Comparison of ENCODE assay signal across 8 cellular contexts in the genomic region with DNA sequence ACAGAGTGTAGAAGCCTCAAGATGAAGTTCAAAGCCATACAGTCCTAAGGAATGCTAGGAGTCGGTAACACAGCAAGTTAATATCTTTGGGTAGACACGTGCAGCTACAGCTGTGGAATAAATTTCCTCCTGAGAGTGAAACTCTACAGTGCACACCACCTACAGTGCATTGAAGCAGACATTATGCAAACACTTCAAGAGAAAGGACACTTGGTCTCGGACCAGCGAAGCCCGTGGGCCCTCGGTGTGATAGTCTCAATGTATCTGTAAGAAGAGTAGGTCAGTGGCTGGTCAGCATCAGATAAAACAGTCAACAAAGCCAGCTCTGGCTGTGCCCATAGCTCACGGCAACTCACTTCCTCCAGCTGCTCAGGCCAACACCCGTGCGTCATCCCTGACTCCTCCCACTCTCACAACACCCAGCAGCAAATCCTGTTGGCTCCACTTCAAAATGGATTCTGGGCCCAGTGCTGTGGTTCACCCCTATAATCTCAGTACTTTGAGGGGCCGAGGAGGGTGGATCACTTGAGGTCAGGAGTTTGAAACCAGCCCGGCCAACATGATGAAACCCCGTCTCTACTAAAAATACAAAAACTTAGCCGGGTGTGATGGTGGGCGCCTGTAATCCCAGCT. TPM values are rescaled to one million over a fixed set of nuclear protein-coding genes. Genes with fewer than 3 reads are reported as not detected.
DNase-seq lines count a peak whose midpoint lies in the region; ATAC-seq, FAIRE-seq and TF ChIP-seq lines count a peak whose summit lies in the region.
"Not testable (repeated sequence)": the region's sequence is repeated elsewhere in the genome, so short reads cannot be mapped to it uniquely, and the experiment has no call there.

No MANE protein-coding gene starts in this region.

- WGBS in HepG2 (ENCODE audit: low lambda C conversion rate) = 50% methylated on average over 7 of the region's 14 CpGs

- H3K4me2 ChIP-seq in BLaER1 treated with 17β-estradiol and CSF1 and Interleukin-3, amounts not matched to agents 10 nM and 100 nM = peak overlapping the region in 9 of 11 experiments; percentile 10 to 52 (median 37); a peak in 11 of 22 replicates
- not testable (repeated sequence) for H3K4me2 ChIP-seq in HepG2 (ENCODE audit: low read depth, low read length)

- not testable (repeated sequence) for H3K9me3 ChIP-seq in BLaER1 treated with 17β-estradiol and CSF1 and Interleukin-3, amounts not matched to agents 10 nM and 100 nM (replicated peaks in 1 of 11); HepG2 (ENCODE audit: low read length)

- peak overlapping the region in 2 of 11 experiments; percentile 30 to 33; a peak in 3 of 22 replicates for H3K27ac ChIP-seq in BLaER1 treated with 17β-estradiol and CSF1 and Interleukin-3, amounts not matched to agents 10 nM and 100 nM
- peak overlapping the region in 52 of 59 donors; percentile 14 to 92 (median 66) for H3K27ac ChIP-seq in dorsolateral prefrontal cortex
- H3K27ac ChIP-seq in HepG2 (ENCODE audit: extremely low read length, insufficient read depth, low read length) = not testable (repeated sequence)
- H3K27ac ChIP-seq in skin epidermis = peak overlapping the region in 11 of 21 experiments; percentile 22 to 61 (median 45)

- not testable (repeated sequence) for TF ChIP-seq RAD21 in HepG2 (CRISPR knock-in tag; IDR thresholded peaks at IDR 0.05)

- not testable (repeated sequence) for H3K9ac ChIP-seq in BLaER1 treated with 17β-estradiol and CSF1 and Interleukin-3, amounts not matched to agents 10 nM and 100 nM; HepG2 (ENCODE audit: insufficient read depth, low read depth, low read length)

- H3K36me3 ChIP-seq in BLaER1 treated with 17β-estradiol and CSF1 and Interleukin-3, amounts not matched to agents 10 nM and 100 nM; HepG2 (replicated peaks in 1 of 2; ENCODE audit: control insufficient read depth in 1 of 2, insufficient read depth in 2 of 2, low read length in 2 of 2): not testable (repeated sequence)

- H3K36me3 Mint-ChIP-seq in activated CD4-positive, alpha-beta memory T cell treated with anti-CD3 and anti-CD28 coated beads for 36 hours = not testable (repeated sequence)

- not testable (repeated sequence) for BruUV-seq in HepG2 (replicated peaks; lab: Mats Ljungman, UMichigan)

- H2AFZ ChIP-seq in HepG2 (ENCODE audit: low read length) = not testable (repeated sequence)

- not testable (repeated sequence) for TF ChIP-seq POLR2A in HepG2 (IDR thresholded peaks at IDR 0.05; ENCODE audit: insufficient read depth in 1 of 2, low read depth in 2 of 2, low read length in 2 of 2)

- not testable (repeated sequence) for H3K4me3 ChIP-seq in BLaER1 treated with 17β-estradiol and CSF1 and Interleukin-3, amounts not matched to agents 10 nM and 100 nM; dorsolateral prefrontal cortex; HepG2 (replicated peaks in 1 of 3; ENCODE audit: insufficient read depth in 1 of 3, low read depth in 2 of 3, low read length in 3 of 3); skin epidermis

- in situ Hi-C loops in HepG2 (cut with HindIII; ENCODE audit: extremely low pct_ligation_motif_present, low pct_unique_long_range_greater_than_20kb) = not testable (repeated sequence)

- peaks cover 22 to 61% (median 42%) of the 10 kb centered on the region in 10 experiments for H3K4me1 ChIP-seq in BLaER1 treated with 17β-estradiol and CSF1 and Interleukin-3, amounts not matched to agents 10 nM and 100 nM
- peaks cover 31% of the 10 kb centered on the region for H3K4me1 ChIP-seq in HepG2 (ENCODE audit: insufficient read depth, low read length)

- H3K79me2 ChIP-seq in HepG2 (ENCODE audit: insufficient read depth, low read length) = not testable (repeated sequence)

- H4K20me1 ChIP-seq in BLaER1 treated with 17β-estradiol and CSF1 and Interleukin-3, amounts not matched to agents 10 nM and 100 nM; HepG2 (ENCODE audit: insufficient read depth, low read length): not testable (repeated sequence)

- POLR2A ChIA-PET in activated CD4-positive, alpha-beta memory T cell treated with anti-CD3 and anti-CD28 coated beads for 36 hours (lab: Charles Lee); HepG2 (lab: Yijun Ruan, JAX): not testable (repeated sequence)

- not testable (repeated sequence) for H3K9me3 Mint-ChIP-seq in activated CD4-positive, alpha-beta memory T cell treated with anti-CD3 and anti-CD28 coated beads for 36 hours

- H3K4me1 Mint-ChIP-seq in activated CD4-positive, alpha-beta memory T cell treated with anti-CD3 and anti-CD28 coated beads for 36 hours (ENCODE audit: low read depth) = peaks cover 18% of the 10 kb centered on the region

- intact Hi-C loops in activated CD4-positive, alpha-beta memory T cell treated with anti-CD3 and anti-CD28 coated beads for 36 hours (cut with micrococcal nuclease); dorsolateral prefrontal cortex (cut with DNase I); HepG2 (cut with micrococcal nuclease; ENCODE audit: unreplicated experiment): not testable (repeated sequence)

- peaks cover 0 to 16% (median 12%) of the 10 kb centered on the region in 11 experiments; a peak in 16 of 22 replicates for H3K27me3 ChIP-seq in BLaER1 treated with 17β-estradiol and CSF1 and Interleukin-3, amounts not matched to agents 10 nM and 100 nM
- H3K27me3 ChIP-seq in dorsolateral prefrontal cortex; HepG2 (ENCODE audit: control insufficient read depth in 1 of 2, insufficient read depth in 2 of 2, low read length in 2 of 2): not testable (repeated sequence)

- CTCF ChIA-PET in activated CD4-positive, alpha-beta memory T cell treated with anti-CD3 and anti-CD28 coated beads for 36 hours (lab: Charles Lee) = interaction anchor here (1.4 kb wide), 1 partner anchor 13 kb away, joined by 4 read pairs; no protein-coding TSS in a partner anchor
- CTCF ChIA-PET in HepG2 (lab: Yijun Ruan, JAX; ENCODE audit: low intra/inter-chr PET ratio, low total read pairs) = not testable (repeated sequence)

- ATAC-seq in GM19328 (IDR thresholded peaks at IDR 0.05; ENCODE audit: unreplicated experiment) = peak; percentile 48
- peak; percentile 52 for ATAC-seq in HG02852 (IDR thresholded peaks at IDR 0.05; ENCODE audit: unreplicated experiment)
- peak; percentile 57 for ATAC-seq in HepG2

- TF ChIP-seq EP300 in HepG2 (IDR thresholded peaks at IDR 0.05; ENCODE audit: low read depth in 2 of 2, low read length in 2 of 2); HepG2 (CRISPR knock-in tag; IDR thresholded peaks at IDR 0.05; ENCODE audit: borderline replicate concordance): not testable (repeated sequence)

- not testable (repeated sequence) for TF ChIP-seq CTCF in dorsolateral prefrontal cortex (IDR thresholded peaks at IDR 0.05 in 54 of 56, conservative IDR thresholded peaks at IDR 0.05 in 2 of 56; ENCODE audit: low read depth in 1 of 56, partially characterized antibody in 56 of 56); HepG2 (CRISPR knock-in tag; IDR thresholded peaks at IDR 0.05)

- not testable (repeated sequence) for H3K27ac Mint-ChIP-seq in activated CD4-positive, alpha-beta memory T cell treated with anti-CD3 and anti-CD28 coated beads for 36 hours

- not testable (repeated sequence) for H3K4me3 Mint-ChIP-seq in activated CD4-positive, alpha-beta memory T cell treated with anti-CD3 and anti-CD28 coated beads for 36 hours

- DNase-seq in NAMALWA (ENCODE audit: low spot score) = peak; percentile 65
- peak; percentile 27 for DNase-seq in activated CD4-positive, alpha-beta memory T cell treated with anti-CD3 and anti-CD28 coated beads for 36 hours
- not testable (repeated sequence) for DNase-seq in dorsolateral prefrontal cortex; HepG2 (ENCODE audit: low spot score)

- FAIRE-seq in HepG2 (lab: Jason Lieb, UNC) = not testable (repeated sequence)

- not testable (repeated sequence) for H3K27me3 Mint-ChIP-seq in activated CD4-positive, alpha-beta memory T cell treated with anti-CD3 and anti-CD28 coated beads for 36 hours

RNA-seq across cellular contexts. Expression of a gene that starts 16.4 kb away (rescaled TPM):
- total RNA-seq in activated CD4-positive, alpha-beta memory T cell treated with anti-CD3 and anti-CD28 coated beads for 36 hours = 1 to 10 TPM in 1 of 2 experiments, under 1 TPM in 1; 0.83 to 1.2 TPM
- total RNA-seq in dorsolateral prefrontal cortex (10 to 100 TPM in 18 of 120 experiments, 1 to 10 TPM in 102; 2.0 to 26.5 (median 6.2) TPM), HepG2 (2016; rRNA removed; fragmentation: Illumina TruSeq; extraction: Trizol) (1.0 and 1.6 TPM in 2 replicates)
- total RNA-seq in HepG2 (2016; cell fraction: cytosol; rRNA removed; fragmentation: Illumina TruSeq; extraction: Trizol; ENCODE audit: low read depth) = 0.97 TPM in 1 of 2 replicates, not detected in the other
- 1.1 and 1.5 TPM in 2 replicates for total RNA-seq in HepG2 (2016; cell fraction: insoluble cytoplasmic fraction; rRNA removed; fragmentation: Illumina TruSeq; extraction: Trizol)
- total RNA-seq in HepG2 (2016; cell fraction: membrane; rRNA removed; fragmentation: Illumina TruSeq; extraction: Trizol) = 0.40 and 0.59 TPM in 2 replicates
- total RNA-seq in HepG2 (2016; cell fraction: nucleus; rRNA removed; fragmentation: Illumina TruSeq; extraction: Trizol) = 1.0 and 1.2 TPM in 2 replicates
- 1.8 and 3.3 TPM in 2 replicates for polyA plus RNA-seq in HepG2 (2011; rRNA removed)
- 1.6 and 1.9 TPM in 2 replicates for polyA plus RNA-seq in HepG2 (2011; cell fraction: cytosol; rRNA removed)
- polyA plus RNA-seq in HepG2 (2011; cell fraction: nucleus; rRNA removed) = 2.1 and 3.0 TPM in 2 replicates
- polyA plus RNA-seq in HepG2 (2012) = 1.1 and 1.9 TPM in 2 replicates
- polyA plus RNA-seq in HepG2 (2016; cell fraction: cytosol; fragmentation: Illumina TruSeq; extraction: Trizol; ENCODE audit: low read depth) = 0.24 and 0.26 TPM in 2 replicates
- polyA plus RNA-seq in HepG2 (2016; cell fraction: insoluble cytoplasmic fraction; fragmentation: Illumina TruSeq; extraction: Trizol; ENCODE audit: low read depth) = 2.1 and 2.3 TPM in 2 replicates
- 0.35 and 0.66 TPM in 2 replicates for polyA plus RNA-seq in HepG2 (2016; cell fraction: membrane; fragmentation: Illumina TruSeq; extraction: Trizol; ENCODE audit: low read depth)
- 0.92 and 1.8 TPM in 2 replicates for polyA plus RNA-seq in HepG2 (2016; cell fraction: nucleus; fragmentation: Illumina TruSeq; extraction: Trizol; ENCODE audit: insufficient read depth, low read depth)
- polyA minus RNA-seq in HepG2 (2011; rRNA and poly(A)+ RNA removed; ENCODE audit: low replicate concordance) = 0.44 TPM in 1 of 2 replicates, not detected in the other
- polyA minus RNA-seq in HepG2 (2011; cell fraction: cytosol; rRNA and poly(A)+ RNA removed) = not detected in 2 replicates
- polyA minus RNA-seq in HepG2 (2011; cell fraction: nucleus; rRNA and poly(A)+ RNA removed) = 0.99 and 1.3 TPM in 2 replicates

RNA-seq across cellular contexts. Expression of a gene that starts 17.7 kb away (rescaled TPM):
- total RNA-seq in activated CD4-positive, alpha-beta memory T cell treated with anti-CD3 and anti-CD28 coated beads for 36 hours = 100 to 1,000 TPM; 102 to 108 TPM
- total RNA-seq in dorsolateral prefrontal cortex = 10 to 100 TPM; 21.6 to 73.5 (median 35.4) TPM
- total RNA-seq in HepG2 (2016; rRNA removed; fragmentation: Illumina TruSeq; extraction: Trizol) = 41.6 and 48.6 TPM in 2 replicates
- total RNA-seq in HepG2 (2016; cell fraction: cytosol; rRNA removed; fragmentation: Illumina TruSeq; extraction: Trizol; ENCODE audit: low read depth) = 6.9 and 8.5 TPM in 2 replicates
- 45.2 and 47.7 TPM in 2 replicates for total RNA-seq in HepG2 (2016; cell fraction: insoluble cytoplasmic fraction; rRNA removed; fragmentation: Illumina TruSeq; extraction: Trizol)
- 19.1 and 19.5 TPM in 2 replicates for total RNA-seq in HepG2 (2016; cell fraction: membrane; rRNA removed; fragmentation: Illumina TruSeq; extraction: Trizol)
- 21.2 and 24.0 TPM in 2 replicates for total RNA-seq in HepG2 (2016; cell fraction: nucleus; rRNA removed; fragmentation: Illumina TruSeq; extraction: Trizol)
- polyA plus RNA-seq in HepG2 (2011; rRNA removed) = 13.8 and 15.3 TPM in 2 replicates
- polyA plus RNA-seq in HepG2 (2011; cell fraction: cytosol; rRNA removed) = 11.4 and 15.1 TPM in 2 replicates
- 9.3 and 9.5 TPM in 2 replicates for polyA plus RNA-seq in HepG2 (2011; cell fraction: nucleus; rRNA removed)
- 12.1 and 13.0 TPM in 2 replicates for polyA plus RNA-seq in HepG2 (2012)
- 6.2 and 6.7 TPM in 2 replicates for polyA plus RNA-seq in HepG2 (2016; cell fraction: cytosol; fragmentation: Illumina TruSeq; extraction: Trizol; ENCODE audit: low read depth)
- polyA plus RNA-seq in HepG2 (2016; cell fraction: insoluble cytoplasmic fraction; fragmentation: Illumina TruSeq; extraction: Trizol; ENCODE audit: low read depth) = 42.1 and 48.9 TPM in 2 replicates
- polyA plus RNA-seq in HepG2 (2016; cell fraction: membrane; fragmentation: Illumina TruSeq; extraction: Trizol; ENCODE audit: low read depth) = 12.1 and 12.4 TPM in 2 replicates
- polyA plus RNA-seq in HepG2 (2016; cell fraction: nucleus; fragmentation: Illumina TruSeq; extraction: Trizol; ENCODE audit: insufficient read depth, low read depth) = 46.5 and 46.7 TPM in 2 replicates
- 15.8 and 23.5 TPM in 2 replicates for polyA minus RNA-seq in HepG2 (2011; rRNA and poly(A)+ RNA removed; ENCODE audit: low replicate concordance)
- 6.8 and 7.3 TPM in 2 replicates for polyA minus RNA-seq in HepG2 (2011; cell fraction: cytosol; rRNA and poly(A)+ RNA removed)
- 10.4 and 12.2 TPM in 2 replicates for polyA minus RNA-seq in HepG2 (2011; cell fraction: nucleus; rRNA and poly(A)+ RNA removed)
